ENCODE assay signal across 25 cellular contexts in genomic region chr2:204737296-204737695, GRCh38.
"Had no signal": no experiment of that assay in that cellular context is flagged by ENCODE, and none has a peak within 500 bp of the region (broad histone marks: within the 10 kb centered on the region; RNA-seq: fewer than 3 reads in every experiment).

No MANE protein-coding gene starts in this region.

- H3K4me1 ChIP-seq: colonic mucosa, esophagus muscularis mucosa, esophagus squamous epithelium, foreskin keratinocyte, gastrocnemius medialis, gastroesophageal sphincter, heart left ventricle had no signal

- ATAC-seq: effector memory CD8-positive, alpha-beta T cell; esophagus mucosa; foreskin keratinocyte; gastrocnemius medialis; gastroesophageal sphincter; heart left ventricle; heart right ventricle had no signal

- H2AFZ ChIP-seq: hepatocyte had no signal

- H3K27me3 ChIP-seq: colonic mucosa, dorsolateral prefrontal cortex, esophagus muscularis mucosa, esophagus squamous epithelium, foreskin keratinocyte, gastrocnemius medialis, gastroesophageal sphincter, heart left ventricle, heart right ventricle, hepatocyte had no signal

- H3K4me2 ChIP-seq: hepatocyte had no signal

- H3K27ac ChIP-seq: colonic mucosa, coronary artery, dorsolateral prefrontal cortex, epithelial cell of prostate, esophagus muscularis mucosa, esophagus squamous epithelium, foreskin keratinocyte, gastrocnemius medialis, gastroesophageal sphincter, heart left ventricle, heart right ventricle, hepatocyte had no signal

- H3K9me3 ChIP-seq: colonic mucosa, gastrocnemius medialis had no signal

- H3K4me3 ChIP-seq: colonic mucosa, coronary artery, dorsolateral prefrontal cortex, esophagus muscularis mucosa, esophagus squamous epithelium, gastrocnemius medialis, gastroesophageal sphincter, heart left ventricle, heart right ventricle, hepatocyte had no signal

- H3K36me3 ChIP-seq: colonic mucosa, esophagus muscularis mucosa, esophagus squamous epithelium, gastrocnemius medialis, gastroesophageal sphincter, heart left ventricle, heart right ventricle had no signal

- DNase-seq: colonic mucosa; cortex of kidney; dermis blood vessel endothelial cell; dorsolateral prefrontal cortex; effector CD4-positive, alpha-beta T cell; effector CD8-positive, alpha-beta T cell; effector memory CD4-positive, alpha-beta T cell; effector memory CD8-positive, alpha-beta T cell; endodermal cell; erythroblast; esophagus squamous epithelium; foreskin fibroblast; foreskin keratinocyte; foreskin melanocyte; gastrocnemius medialis; glutamatergic neuron; head of caudate nucleus; heart left ventricle; heart right ventricle had no signal
